Comparison of ENCODE assay signal across 24 cellular contexts in the genomic region with DNA sequence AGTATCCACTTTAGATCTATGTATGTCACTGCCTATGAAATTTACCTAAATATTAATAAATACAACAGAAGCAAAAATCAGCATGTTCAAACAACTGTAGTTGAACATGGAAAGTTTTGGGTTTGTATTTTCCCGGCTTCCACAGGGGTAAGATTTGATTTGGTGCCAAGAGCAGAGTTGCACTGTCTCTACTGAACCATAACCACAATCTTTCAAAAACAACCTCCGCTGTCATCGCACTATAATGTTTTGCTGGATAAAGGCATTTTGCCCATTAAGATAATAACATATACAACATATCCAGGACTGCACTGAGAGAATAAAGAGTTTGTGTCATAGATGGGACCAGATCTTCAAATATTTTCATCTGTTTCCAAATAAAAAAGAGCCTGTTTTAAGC.
DNase-seq lines count a peak whose midpoint lies in the region; ATAC-seq and TF ChIP-seq lines count a peak whose summit lies in the region.
"Had no signal": no experiment of that assay in that cellular context is flagged by ENCODE, and none has a peak within 500 bp of the region (broad histone marks: within the 10 kb centered on the region; RNA-seq: fewer than 3 reads in every experiment).

No MANE protein-coding gene starts in this region.

- H3K36me3 ChIP-seq in BLaER1, result no peaks in the 10 kb centered on the region
- H3K36me3 ChIP-seq in brain microvascular endothelial cell (replicated peaks), result no peaks in the 10 kb centered on the region
- H3K36me3 ChIP-seq: adrenal gland, right atrium auricular region had no signal

- no peak overlapping the region for H3K9ac ChIP-seq in BLaER1

- peaks cover 16% of the 10 kb centered on the region; the same call in 1 of the 2 replicates for H3K9me3 ChIP-seq in BLaER1
- H3K9me3 ChIP-seq: A549, adrenal gland, right atrium auricular region, testis had no signal

- H3K27ac ChIP-seq in BLaER1 (no peak overlapping the region; the same call in 1 of the 2 replicates), brain microvascular endothelial cell (no peak overlapping the region)
- H3K27ac ChIP-seq: A549, adrenal gland, right atrium auricular region, SK-N-MC, testis had no signal

- no peak for ATAC-seq in SK-N-SH treated with all-trans-retinoic acid at 6 μM for 48 hours
- ATAC-seq: A549; activated CD8-positive, alpha-beta T cell treated with anti-CD3 and anti-CD28 coated beads for 36 hours; left ventricle myocardium superior had no signal

- H3K27me3 ChIP-seq in BLaER1 (no peaks in the 10 kb centered on the region), brain microvascular endothelial cell (replicated peaks) (no peaks in the 10 kb centered on the region)
- H3K27me3 ChIP-seq: adrenal gland, right atrium auricular region, testis had no signal

- H3K4me2 ChIP-seq in BLaER1, result peak overlapping the region; percentile 74

- no peak for TF ChIP-seq CTCF in brain microvascular endothelial cell (IDR thresholded peaks at IDR 0.05; ENCODE audit: low read depth, low read length, missing control alignments)

- H4K20me1 ChIP-seq in BLaER1, result no peaks in the 10 kb centered on the region

- peaks cover 42% of the 10 kb centered on the region for H3K4me1 ChIP-seq in BLaER1
- H3K4me1 ChIP-seq: A549, adrenal gland, right atrium auricular region, testis had no signal

- no peak overlapping the region for H3K4me3 ChIP-seq in BLaER1
- no peak overlapping the region for H3K4me3 ChIP-seq in brain microvascular endothelial cell (ENCODE audit: low read depth, low read length)
- H3K4me3 ChIP-seq: A549, adrenal gland, right atrium auricular region, SK-N-MC, testis had no signal

- in situ Hi-C loops in brain microvascular endothelial cell (cut with HindIII; ENCODE audit: low pct_ligation_motif_present, low sequenced_read_pairs), result no loop called here

- DNase-seq in M059J (ENCODE audit: low read depth) (peak; percentile 18), brain microvascular endothelial cell (peak; percentile 43), myocyte (ENCODE audit: low read depth) (peak; percentile 19), NCI-H774 (lab: John Stamatoyannopoulos, UW) (no peak), NCI-H2227 (lab: John Stamatoyannopoulos, UW; ENCODE audit: unreplicated experiment) (no peak), foreskin melanocyte (no peak)
- DNase-seq: activated CD8-positive, alpha-beta memory T cell treated with anti-CD3 and anti-CD28 coated beads, Interleukin-2, amount 50 U/mL, for 48 hours; activated CD8-positive, alpha-beta T cell treated with anti-CD3 and anti-CD28 coated beads for 36 hours; activated naive CD4-positive, alpha-beta T cell treated with Interleukin-2 at 50 U/mL for 16 hours; adrenal gland; DMS153; effector CD4-positive, alpha-beta T cell; head of caudate nucleus; islet precursor cell; left ventricle myocardium superior; NCI-H1092; NCI-H1694 treated with DMSO at 0.1 percent for 48 hours; stimulated activated CD8-positive, alpha-beta memory T cell treated with anti-CD3 and anti-CD28 coated beads, Interleukin-4, amount 100 ng/mL, for 48 hours; testis had no signal

TF ChIP-seq in SK-N-SH treated with all-trans-retinoic acid at 6 μM for 48 hours, 23 proteins besides CTCF, POLR2A, EP300 and RAD21:
- no peak for TF ChIP-seq ARNTL (CRISPR knock-in tag; IDR thresholded peaks at IDR 0.05; ENCODE audit: borderline replicate concordance, low read depth)
- TF ChIP-seq ZFP30 (CRISPR knock-in tag; IDR thresholded peaks at IDR 0.05), result no peak
- TF ChIP-seq GLIS3 (CRISPR knock-in tag; IDR thresholded peaks at IDR 0.05), result no peak
- TF ChIP-seq PPARA (CRISPR knock-in tag; IDR thresholded peaks at IDR 0.05; ENCODE audit: borderline replicate concordance), result no peak
- TF ChIP-seq, protein P1, sequence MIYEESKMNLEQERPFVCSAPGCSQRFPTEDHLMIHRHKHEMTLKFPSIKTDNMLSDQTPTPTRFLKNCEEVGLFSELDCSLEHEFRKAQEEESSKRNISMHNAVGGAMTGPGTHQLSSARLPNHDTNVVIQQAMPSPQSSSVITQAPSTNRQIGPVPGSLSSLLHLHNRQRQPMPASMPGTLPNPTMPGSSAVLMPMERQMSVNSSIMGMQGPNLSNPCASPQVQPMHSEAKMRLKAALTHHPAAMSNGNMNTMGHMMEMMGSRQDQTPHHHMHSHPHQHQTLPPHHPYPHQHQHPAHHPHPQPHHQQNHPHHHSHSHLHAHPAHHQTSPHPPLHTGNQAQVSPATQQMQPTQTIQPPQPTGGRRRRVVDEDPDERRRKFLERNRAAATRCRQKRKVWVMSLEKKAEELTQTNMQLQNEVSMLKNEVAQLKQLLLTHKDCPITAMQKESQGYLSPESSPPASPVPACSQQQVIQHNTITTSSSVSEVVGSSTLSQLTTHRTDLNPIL (CRISPR knock-in tag; IDR thresholded peaks at IDR 0.05; ENCODE audit: low read depth), result no peak

Comparison
In these comparisons a context has a peak if more than half of its experiments do, and no peak if none do; other contexts are left out.
1. DNase-seq: peak in M059J (single experiment), brain microvascular endothelial cell (single experiment) and myocyte (single experiment); none in NCI-H774 (single experiment), NCI-H2227 (single experiment) and foreskin melanocyte (single experiment).